8 cellular contexts compared by ENCODE assay signal in genomic region chr22:26483439-26484359, GRCh38. TPM values are rescaled to one million over a fixed set of nuclear protein-coding genes. Genes with fewer than 3 reads are reported as not detected.
DNase-seq lines count a peak whose midpoint lies in the region; ATAC-seq, FAIRE-seq and TF ChIP-seq lines count a peak whose summit lies in the region.

TSS of gene HPS4 (minus strand) at chr22:26483783. CDS start at chr22:26481762, 2,021 bp downstream.
TSS of gene SRRD (plus strand) at chr22:26483877. CDS start at chr22:26483891, 14 bp downstream.

- H3K4me2 ChIP-seq in keratinocyte (ENCODE audit: control insufficient read depth, extremely low read depth, insufficient read depth, low read depth, low read length) = peak within 1 kb of the TSS; percentile 94

- ATAC-seq in GM18907 (IDR thresholded peaks at IDR 0.05; ENCODE audit: unreplicated experiment) (peak; percentile 68), HG03159 (IDR thresholded peaks at IDR 0.05; ENCODE audit: unreplicated experiment) (peak; percentile 59)
- ATAC-seq in central memory CD8-positive, alpha-beta T cell (replicated peaks; ENCODE audit: extremely low read depth, poor library complexity, severe bottlenecking) = peak; percentile 75

- H3K9me1 ChIP-seq in keratinocyte (ENCODE audit: control insufficient read depth, extremely low read depth, insufficient read depth, low read length) = no peaks in the 10 kb centered on the region

- dilution Hi-C loops in keratinocyte (cut with MboI; ENCODE audit: extremely low pct_ligation_motif_present, low sequenced_read_pairs) = no loop called here

- H3K4me3 ChIP-seq in AG04449 (ENCODE audit: low read depth, low read length) = peak within 1 kb of the TSS; percentile 92
- peak within 1 kb of the TSS; percentile 79 to 98 (median 97) for H3K4me3 ChIP-seq in keratinocyte (ENCODE audit: control insufficient read depth in 2 of 3, extremely low read depth in 1 of 3, insufficient read depth in 2 of 3, low read depth in 1 of 3, low read length in 3 of 3)

- no peaks in the 10 kb centered on the region for H4K20me1 ChIP-seq in keratinocyte (ENCODE audit: control insufficient read depth, extremely low read depth, insufficient read depth, low read length)

- FAIRE-seq in keratinocyte (lab: Jason Lieb, UNC) = peak; percentile 32

- H3K4me1 Mint-ChIP-seq in central memory CD8-positive, alpha-beta T cell = peaks cover 61% of the 10 kb centered on the region

- H3K36me3 ChIP-seq in keratinocyte (ENCODE audit: control insufficient read depth in 2 of 2, extremely low read depth in 1 of 2, insufficient read depth in 2 of 2, low read length in 2 of 2) = peaks cover 5 to 14% of the 10 kb centered on the region in 2 experiments

- no peaks in the 10 kb centered on the region for H3K9me3 ChIP-seq in keratinocyte (ENCODE audit: control insufficient read depth, low read depth, low read length)

- peaks cover 37% of the 10 kb centered on the region for H3K36me3 Mint-ChIP-seq in central memory CD8-positive, alpha-beta T cell (ENCODE audit: insufficient read depth)

- H3K27ac Mint-ChIP-seq in central memory CD8-positive, alpha-beta T cell (ENCODE audit: low read depth) = peak within 1 kb of the TSS; percentile 98

- DNase-seq in AG04449 (ENCODE audit: low read depth, low spot score) = peak; percentile 46
- peak; percentile 88 for DNase-seq in NCI-H345 (lab: John Stamatoyannopoulos, UW)
- DNase-seq in activated CD4-positive, CD25-positive, alpha-beta regulatory T cell treated with anti-CD3 and anti-CD28 coated beads, Interleukin-2, amount 50 U/mL, for 16 hours (ENCODE audit: low read depth, low spot score) = peak; percentile 89
- peak; percentile 89 to 91 for DNase-seq in central memory CD8-positive, alpha-beta T cell (ENCODE audit: low spot score in 2 of 2)
- no peak for DNase-seq in keratinocyte (ENCODE audit: low read depth, low spot score)
- peak; percentile 84 to 92 for DNase-seq in stimulated activated CD4-positive, alpha-beta T cell treated with anti-CD3 and anti-CD28 coated beads, Interleukin-15, amount 100 ng/mL, for 1 hour (ENCODE audit: low read depth in 1 of 2, low spot score in 1 of 2)

- peak within 1 kb of the TSS; percentile 95 for H3K4me3 Mint-ChIP-seq in central memory CD8-positive, alpha-beta T cell

- H3K27ac ChIP-seq in keratinocyte (ENCODE audit: control insufficient read depth, insufficient read depth, low read length) = peak within 1 kb of the TSS; percentile 89

- no peaks in the 10 kb centered on the region for H3K27me3 Mint-ChIP-seq in central memory CD8-positive, alpha-beta T cell

- TF ChIP-seq CTCF in AG04449 (IDR thresholded peaks at IDR 0.05; ENCODE audit: insufficient read depth, low read length, missing control alignments) (no peak), keratinocyte (optimal IDR thresholded peaks at IDR 0.05 in 1 of 3, IDR thresholded peaks at IDR 0.05 in 1 of 3, conservative IDR thresholded peaks at IDR 0.05 in 1 of 3; ENCODE audit: extremely low read depth in 1 of 3, insufficient read depth in 2 of 3, low read length in 3 of 3) (no peak)

- CTCF ChIA-PET in AG04449 (lab: Yijun Ruan, JAX) = interaction anchor here (0.7 to 4.2 kb wide), 12 partner anchors 11 to 190 kb away, joined by 3 to 23 read pairs (median 5); partner anchors contain the start of genes TFIP11 and TPST2

- peaks cover 39% of the 10 kb centered on the region for H3K79me2 ChIP-seq in keratinocyte (ENCODE audit: control insufficient read depth, insufficient read depth, low read length)

- peak within 1 kb of the TSS; percentile 94 for H3K9ac ChIP-seq in keratinocyte (ENCODE audit: control insufficient read depth, extremely low read depth, insufficient read depth, low read length)

- POLR2A ChIA-PET in AG04449 (lab: Yijun Ruan, JAX) = interaction anchor here (1.0 to 1.1 kb wide), 5 partner anchors 10 to 105 kb away, joined by 3 to 4 read pairs (median 3); no protein-coding TSS in a partner anchor

- peak within 1 kb of the TSS; percentile 87 for H2AFZ ChIP-seq in keratinocyte (ENCODE audit: control insufficient read depth, low read length)

- H3K27me3 ChIP-seq in keratinocyte (ENCODE audit: control insufficient read depth, extremely low read depth, insufficient read depth, low read length) = no peaks in the 10 kb centered on the region

- peaks cover 54% of the 10 kb centered on the region for H3K4me1 ChIP-seq in keratinocyte (ENCODE audit: control insufficient read depth, extremely low read depth, insufficient read depth, low read length)

- no peaks in the 10 kb centered on the region for H3K9me3 Mint-ChIP-seq in central memory CD8-positive, alpha-beta T cell

RNA-seq across cellular contexts. Expression of gene HPS4, which starts in this region (rescaled TPM):
- polyA plus RNA-seq in keratinocyte = 15.3 to 21.5 TPM (median 21.3 TPM) in 3 replicates
- 16.5 TPM for polyA plus RNA-seq in keratinocyte (2011; ENCODE audit: low read depth)
- polyA plus RNA-seq in keratinocyte (2011; cell fraction: cytosol; rRNA removed) = 16.2 and 18.5 TPM in 2 replicates
- polyA plus RNA-seq in keratinocyte (2011; cell fraction: nucleus; rRNA removed) = 49.8 and 53.8 TPM in 2 replicates
- 15.7 and 19.2 TPM in 2 replicates for polyA plus RNA-seq in keratinocyte (2012; ENCODE audit: low replicate concordance)
- polyA minus RNA-seq in keratinocyte = 15.9 to 45.2 TPM (median 27.2 TPM) in 3 replicates
- 21.3 TPM for polyA minus RNA-seq in keratinocyte (2011; cell fraction: cytosol; rRNA and poly(A)+ RNA removed)
- 23.3 and 29.4 TPM in 2 replicates for polyA minus RNA-seq in keratinocyte (2011; cell fraction: nucleus; rRNA and poly(A)+ RNA removed)

RNA-seq across cellular contexts. Expression of gene SRRD, which starts in this region (rescaled TPM):
- polyA plus RNA-seq in keratinocyte = 30.2 to 45.0 TPM (median 33.0 TPM) in 3 replicates
- polyA plus RNA-seq in keratinocyte (2011; ENCODE audit: low read depth) = 38.3 TPM
- polyA plus RNA-seq in keratinocyte (2011; cell fraction: cytosol; rRNA removed) = 31.4 and 54.5 TPM in 2 replicates
- 19.2 and 23.8 TPM in 2 replicates for polyA plus RNA-seq in keratinocyte (2011; cell fraction: nucleus; rRNA removed)
- 17.3 and 20.6 TPM in 2 replicates for polyA plus RNA-seq in keratinocyte (2012; ENCODE audit: low replicate concordance)
- polyA minus RNA-seq in keratinocyte = 9.2 to 21.2 TPM (median 20.3 TPM) in 3 replicates
- 6.5 TPM for polyA minus RNA-seq in keratinocyte (2011; cell fraction: cytosol; rRNA and poly(A)+ RNA removed)
- polyA minus RNA-seq in keratinocyte (2011; cell fraction: nucleus; rRNA and poly(A)+ RNA removed) = 3.2 and 8.7 TPM in 2 replicates
